Comparison of ENCODE assay signal across 25 cellular contexts in genomic region chr2:42624047-42624446, GRCh38.
"Had no signal": no experiment of that assay in that cellular context is flagged by ENCODE, and none has a peak within 500 bp of the region (broad histone marks: within the 10 kb centered on the region; RNA-seq: fewer than 3 reads in every experiment).

No MANE protein-coding gene starts in this region.

- H3K36me3 Mint-ChIP-seq: natural killer cell treated with Interleukin-12 subunit alpha and Interleukin-12 subunit beta and Interleukin-15 and Interleukin-18, amount 100 ng/mL, for 72 hours had no signal

- DNase-seq: dermis blood vessel endothelial cell; effector memory CD4-positive, alpha-beta T cell; gastrocnemius medialis; head of caudate nucleus; naive B cell; pancreas; right lobe of liver; small intestine; stimulated activated CD4-positive, alpha-beta T cell treated with anti-CD3 and anti-CD28 coated beads, Interleukin-12 subunit alpha, Interleukin-12 subunit beta, amount 100 ng/mL, for 4 hours; stimulated activated CD4-positive, alpha-beta T cell treated with anti-CD3 and anti-CD28 coated beads, Interleukin-4, amount 100 ng/mL, for 4 hours; stimulated activated naive CD8-positive, alpha-beta T cell treated with anti-CD3 and anti-CD28 coated beads, Interleukin-15, Interleukin-2, amounts not matched to agents 100 U/mL and 50 U/mL, for 24 hours; substantia nigra; upper lobe of right lung; uterus had no signal

- H3K27ac Mint-ChIP-seq: memory B cell; natural killer cell treated with Interleukin-12 subunit alpha and Interleukin-12 subunit beta and Interleukin-15 and Interleukin-18, amount 100 ng/mL, for 72 hours; progenitor cell of endocrine pancreas; stimulated activated memory B cell treated with anti-CD40 and anti-IgM and Interleukin-4, amounts not matched to agents 10 μg/mL and 1 μg/mL and 100 μg/mL, for 72 hours had no signal

- H3K4me1 Mint-ChIP-seq: memory B cell; naive B cell; neural crest cell; stimulated activated memory B cell treated with anti-CD40 and anti-IgM and Interleukin-4, amounts not matched to agents 10 μg/mL and 1 μg/mL and 100 μg/mL, for 72 hours had no signal

- H3K4me1 ChIP-seq: gastrocnemius medialis, pancreas, right lobe of liver, tibial nerve, upper lobe of right lung, uterus had no signal

- H3K9me3 Mint-ChIP-seq: memory B cell; naive B cell; natural killer cell treated with Interleukin-12 subunit alpha and Interleukin-12 subunit beta and Interleukin-15 and Interleukin-18, amount 100 ng/mL, for 72 hours; stimulated activated memory B cell treated with anti-CD40 and anti-IgM and Interleukin-4, amounts not matched to agents 10 μg/mL and 1 μg/mL and 100 μg/mL, for 72 hours had no signal

- H3K9me3 ChIP-seq: gastrocnemius medialis, neutrophil, pancreas, right lobe of liver, thoracic aorta, tibial nerve, upper lobe of right lung, uterus had no signal

- H3K4me3 Mint-ChIP-seq: memory B cell; naive B cell; natural killer cell treated with Interleukin-12 subunit alpha and Interleukin-12 subunit beta and Interleukin-15 and Interleukin-18, amount 100 ng/mL, for 72 hours; neural crest cell; stimulated activated memory B cell treated with anti-CD40 and anti-IgM and Interleukin-4, amounts not matched to agents 10 μg/mL and 1 μg/mL and 100 μg/mL, for 72 hours had no signal

- ATAC-seq: gastrocnemius medialis; left lobe of liver; natural killer cell treated with Interleukin-12 subunit alpha and Interleukin-12 subunit beta and Interleukin-15 and Interleukin-18, amount 100 ng/mL, for 72 hours; pancreas; right lobe of liver; stimulated activated memory B cell treated with anti-CD40 and anti-IgM and Interleukin-4, amounts not matched to agents 10 μg/mL and 1 μg/mL and 100 μg/mL, for 72 hours; stimulated activated naive CD8-positive, alpha-beta T cell treated with anti-CD3 and anti-CD28 coated beads, Interleukin-15, Interleukin-2, amounts not matched to agents 100 U/mL and 50 U/mL, for 24 hours; upper lobe of right lung had no signal

- H3K36me3 ChIP-seq: neutrophil, pancreas, thoracic aorta, upper lobe of right lung, uterus had no signal

- H3K4me3 ChIP-seq: coronary artery, gastrocnemius medialis, lung, pancreas, right lobe of liver, thoracic aorta, tibial nerve, upper lobe of right lung, uterus had no signal

- H3K27me3 ChIP-seq: gastrocnemius medialis, neutrophil, pancreas, right lobe of liver, tibial nerve, upper lobe of right lung, uterus had no signal

- H3K27me3 Mint-ChIP-seq: memory B cell; naive B cell; natural killer cell treated with Interleukin-12 subunit alpha and Interleukin-12 subunit beta and Interleukin-15 and Interleukin-18, amount 100 ng/mL, for 72 hours; progenitor cell of endocrine pancreas; stimulated activated memory B cell treated with anti-CD40 and anti-IgM and Interleukin-4, amounts not matched to agents 10 μg/mL and 1 μg/mL and 100 μg/mL, for 72 hours had no signal

- H3K27ac ChIP-seq: coronary artery, gastrocnemius medialis, neutrophil, pancreas, right lobe of liver, thoracic aorta, tibial nerve, upper lobe of right lung, uterus had no signal
